ENCODE assay signal across 14 cellular contexts in genomic region chr11:9755561-9755960, GRCh38.
DNase-seq lines count a peak whose midpoint lies in the region; ATAC-seq and TF ChIP-seq lines count a peak whose summit lies in the region.
"Had no signal": no experiment of that assay in that cellular context is flagged by ENCODE, and none has a peak within 500 bp of the region (broad histone marks: within the 10 kb centered on the region; RNA-seq: fewer than 3 reads in every experiment).

No MANE protein-coding gene starts in this region.

- H3K4me3 ChIP-seq in OCI-LY1 (ENCODE audit: low read depth, low read length, poor library complexity, severe bottlenecking) (no peak overlapping the region), neuronal stem cell (ENCODE audit: low read length in 2 of 2) (no peak overlapping the region)
- H3K4me3 ChIP-seq in CD4-positive, alpha-beta memory T cell (ENCODE audit: low read length in 2 of 2) = no peak overlapping the region

- H3K27ac ChIP-seq in OCI-LY1 (ENCODE audit: low read depth, low read length, poor library complexity, severe bottlenecking) (peak overlapping the region; percentile 90), neuronal stem cell (replicated peaks; ENCODE audit: low read length) (no peak overlapping the region)
- H3K27ac ChIP-seq in CD4-positive, alpha-beta memory T cell (ENCODE audit: low read depth, low read length) = no peak overlapping the region

- peaks cover 18% of the 10 kb centered on the region for H3F3A ChIP-seq in OCI-LY1 (ENCODE audit: insufficient read depth, low read length)

- no peaks in the 10 kb centered on the region for H3K9me3 Mint-ChIP-seq in CD4-positive, alpha-beta memory T cell
- H3K9me3 Mint-ChIP-seq: activated CD4-positive, alpha-beta T cell treated with anti-CD3 and anti-CD28 coated beads, Interleukin-2, amount 10 ng/mL, durations not matched to agents 24 days and 14 days; activated naive CD4-positive, alpha-beta T cell treated with anti-CD3 and anti-CD28 coated beads, Interleukin-2, amount 50 U/mL, for 72 hours had no signal

- POLR2A ChIA-PET in CD4-positive, alpha-beta memory T cell (lab: Charles Lee; ENCODE audit: partially characterized antibody) = interaction anchor here (1.1 kb wide), 1 partner anchor 552 kb away, joined by 4 read pairs; no protein-coding TSS in a partner anchor

- H3K9me3 ChIP-seq in OCI-LY1 (ENCODE audit: low read length) (no peaks in the 10 kb centered on the region), neuronal stem cell (replicated peaks in 1 of 2; ENCODE audit: control insufficient read depth in 2 of 2, insufficient read depth in 1 of 2, low read depth in 1 of 2, low read length in 2 of 2) (peaks cover 0 to 3% of the 10 kb centered on the region in 2 donors)
- H3K9me3 ChIP-seq in CD4-positive, alpha-beta memory T cell (ENCODE audit: control insufficient read depth in 1 of 2, low read length in 2 of 2) = no peaks in the 10 kb centered on the region

- H3K4me1 ChIP-seq in OCI-LY1 (ENCODE audit: insufficient read depth, low read length, severe bottlenecking) = peaks cover 97% of the 10 kb centered on the region
- peaks cover 17 to 20% of the 10 kb centered on the region in 2 donors for H3K4me1 ChIP-seq in neuronal stem cell (ENCODE audit: control insufficient read depth in 2 of 2, insufficient read depth in 1 of 2, low read depth in 1 of 2, low read length in 2 of 2)
- H3K4me1 ChIP-seq in CD4-positive, alpha-beta memory T cell (ENCODE audit: insufficient read depth, low read length) = peaks cover 16% of the 10 kb centered on the region

- H3K27me3 ChIP-seq in OCI-LY1 (ENCODE audit: insufficient read depth, low read length) (no peaks in the 10 kb centered on the region), neuronal stem cell (ENCODE audit: control insufficient read depth in 3 of 3, insufficient read depth in 3 of 3, low read depth in 1 of 3, low read length in 3 of 3) (no peaks in the 10 kb centered on the region)
- H3K27me3 ChIP-seq in CD4-positive, alpha-beta memory T cell (ENCODE audit: insufficient read depth, low read length) = no peaks in the 10 kb centered on the region

- H3K14ac ChIP-seq in neuronal stem cell (ENCODE audit: low read length) = no peak overlapping the region

- no peak overlapping the region for H2BK15ac ChIP-seq in neuronal stem cell (ENCODE audit: low read length)

- H3K36me3 ChIP-seq in OCI-LY1 (ENCODE audit: insufficient read depth, low read length) (peaks cover 20% of the 10 kb centered on the region), neuronal stem cell (replicated peaks in 1 of 2; ENCODE audit: control insufficient read depth in 2 of 2, insufficient read depth in 2 of 2, low read length in 2 of 2) (peaks cover 2 to 9% of the 10 kb centered on the region in 2 donors)
- H3K36me3 ChIP-seq in CD4-positive, alpha-beta memory T cell (ENCODE audit: insufficient read depth, low read length) = no peaks in the 10 kb centered on the region

- H4K8ac ChIP-seq in neuronal stem cell (ENCODE audit: low read depth, low read length) = no peak overlapping the region

- DNase-seq in EH (ENCODE audit: low read depth) = peak; percentile 97
- DNase-seq in dermis blood vessel endothelial cell = peak; percentile 76
- DNase-seq in neuronal stem cell (ENCODE audit: low spot score) = no peak
- no peak for DNase-seq in LoVo (ENCODE audit: low spot score)
- no peak for DNase-seq in stimulated activated CD4-positive, alpha-beta T cell treated with anti-CD3 and anti-CD28 coated beads, Interleukin-2, amount 100 ng/mL, for 48 hours
- DNase-seq in CD4-positive, alpha-beta memory T cell = no peak
- DNase-seq: activated CD4-positive, alpha-beta T cell treated with anti-CD3 and anti-CD28 coated beads, Interleukin-2, amount 10 ng/mL, durations not matched to agents 24 days and 14 days; DMS153; left colon; NCI-H187 treated with DMSO at 0.1 percent for 48 hours; stimulated activated CD8-positive, alpha-beta memory T cell treated with anti-CD3 and anti-CD28 coated beads, Interleukin-4, amount 100 ng/mL, for 48 hours had no signal

- H3K27me3 Mint-ChIP-seq in CD4-positive, alpha-beta memory T cell = no peaks in the 10 kb centered on the region

- no CpG with 5 or more reads among the region's 4 CpGs for WGBS in neuronal stem cell (ENCODE audit: extremely low coverage in 2 of 2, insufficient read length in 2 of 2, insufficient replicate concordance in 1 of 2), 2 donors

- H3K4ac ChIP-seq in neuronal stem cell (ENCODE audit: low read length) = no peak overlapping the region

- no peak overlapping the region for H2AFZ ChIP-seq in OCI-LY1 (ENCODE audit: low read length)
- no peak overlapping the region for H2AFZ ChIP-seq in neuronal stem cell (ENCODE audit: low read length)

- peak overlapping the region in 3 of 7 donors; percentile 6 to 89 (median 68) for H3K27ac Mint-ChIP-seq in CD4-positive, alpha-beta memory T cell
- H3K27ac Mint-ChIP-seq: activated naive CD4-positive, alpha-beta T cell treated with anti-CD3 and anti-CD28 coated beads, Interleukin-2, amount 50 U/mL, for 72 hours had no signal

- H3K9me2 ChIP-seq in OCI-LY1 (ENCODE audit: low read depth, low read length) = no peaks in the 10 kb centered on the region

- H2BK12ac ChIP-seq in neuronal stem cell (ENCODE audit: low read length) = no peak overlapping the region

- H2BK120ac ChIP-seq in neuronal stem cell (ENCODE audit: low read depth, low read length) = no peak overlapping the region

- no peak overlapping the region for H4K91ac ChIP-seq in neuronal stem cell (ENCODE audit: low read depth, low read length, poor library complexity)

- no peaks in the 10 kb centered on the region for H3K79me2 ChIP-seq in OCI-LY1 (ENCODE audit: insufficient read depth, low read length)

- H3K18ac ChIP-seq in neuronal stem cell (ENCODE audit: low read length) = no peak overlapping the region

- CTCF ChIA-PET in CD4-positive, alpha-beta memory T cell (lab: Charles Lee; ENCODE audit: partially characterized antibody) = interaction anchor here (1.0 to 1.5 kb wide), 2 partner anchors 220 to 549 kb away, joined by 4 read pairs; partner anchors contain the start of gene ADM

- intact Hi-C loops in CD4-positive, alpha-beta memory T cell (cut with micrococcal nuclease) = no loop called here

- no peak overlapping the region; the same call in 1 of the 2 replicates for H3K9ac ChIP-seq in OCI-LY1 (ENCODE audit: low read length)
- H3K9ac ChIP-seq in neuronal stem cell (ENCODE audit: low read depth, low read length, poor library complexity) = no peak overlapping the region

- H3K4me2 ChIP-seq in OCI-LY1 (ENCODE audit: low read length) = peak overlapping the region; percentile 98; the same call in 1 of the 2 replicates
- H3K4me2 ChIP-seq in neuronal stem cell (ENCODE audit: insufficient read depth, low read length, poor library complexity, severe bottlenecking) = no peak overlapping the region

- H4K20me1 ChIP-seq in OCI-LY1 (ENCODE audit: insufficient read depth, low read length) = no peaks in the 10 kb centered on the region

- peaks cover 0 to 5% of the 10 kb centered on the region in 2 donors for H3K36me3 Mint-ChIP-seq in CD4-positive, alpha-beta memory T cell

- ATAC-seq in HG03159 (IDR thresholded peaks at IDR 0.05; ENCODE audit: unreplicated experiment) = no peak
- ATAC-seq: activated naive CD4-positive, alpha-beta T cell treated with anti-CD3 and anti-CD28 coated beads, Interleukin-2, amount 50 U/mL, for 72 hours; left colon had no signal

- H2BK5ac ChIP-seq in neuronal stem cell (ENCODE audit: low read length) = no peak overlapping the region

- H3K4me3 Mint-ChIP-seq in CD4-positive, alpha-beta memory T cell = no peak overlapping the region
- H3K4me3 Mint-ChIP-seq: activated CD4-positive, alpha-beta T cell treated with anti-CD3 and anti-CD28 coated beads, Interleukin-2, amount 10 ng/mL, durations not matched to agents 24 days and 14 days had no signal

- no peak for TF ChIP-seq CTCF in OCI-LY1 (IDR thresholded peaks at IDR 0.05; ENCODE audit: low read length)

- peak overlapping the region; percentile 10 for H2AK5ac ChIP-seq in neuronal stem cell (ENCODE audit: low read depth, low read length)

- no peak overlapping the region for H3K23ac ChIP-seq in neuronal stem cell (ENCODE audit: low read depth, low read length, poor library complexity)

- H3K79me1 ChIP-seq in neuronal stem cell (ENCODE audit: low read depth, low read length) = no peaks in the 10 kb centered on the region

- peaks cover 10 to 25% (median 17%) of the 10 kb centered on the region in 4 donors for H3K4me1 Mint-ChIP-seq in CD4-positive, alpha-beta memory T cell

Comparison
In these comparisons a context has a peak if more than half of its experiments do, and no peak if none do; other contexts are left out.
1. DNase-seq: peak in EH (single experiment) and dermis blood vessel endothelial cell (single experiment); none in neuronal stem cell (single experiment), LoVo (single experiment), stimulated activated CD4-positive, alpha-beta T cell treated with anti-CD3 and anti-CD28 coated beads, Interleukin-2, amount 100 ng/mL, for 48 hours (0 of 2) and CD4-positive, alpha-beta memory T cell (0 of 5).